ENCODE assay signal across 1 cellular context in genomic region chr6:32838114-32838958, GRCh38.
TF ChIP-seq lines count a peak whose summit lies in the region.

Gene TAP2, minus strand, starts transcription at chr6:32838739. Its CDS starts 506 bp downstream, at chr6:32838233.

TF ChIP-seq in K562, 482 proteins besides CTCF, POLR2A, EP300 and RAD21 (continued from another document and continues in another):
- no peak for TF ChIP-seq CHD7 (IDR thresholded peaks at IDR 0.05; ENCODE audit: low read depth, low read length)
- TF ChIP-seq ZBTB5 (IDR thresholded peaks at IDR 0.05), result no peak
- TF ChIP-seq NCOR1 (IDR thresholded peaks at IDR 0.05), result no peak
- no peak for TF ChIP-seq CREBBP (IDR thresholded peaks at IDR 0.05; ENCODE audit: low read depth, low read length)
- no peak; a peak in 1 of 4 replicates for TF ChIP-seq KDM4B (IDR thresholded peaks at IDR 0.05; ENCODE audit: borderline replicate concordance in 2 of 2, low read depth in 1 of 2)
- no peak for TF ChIP-seq PTBP1 (IDR thresholded peaks at IDR 0.05; ENCODE audit: low read depth, low read length)
- peak; percentile 49 for TF ChIP-seq SMAD4 (CRISPR knock-in tag; conservative IDR thresholded peaks at IDR 0.05)
- no peak for TF ChIP-seq HDGF (IDR thresholded peaks at IDR 0.05)
- TF ChIP-seq FOXO4 (CRISPR knock-in tag; IDR thresholded peaks at IDR 0.05), result no peak
- TF ChIP-seq ASH1L (IDR thresholded peaks at IDR 0.05; ENCODE audit: borderline replicate concordance, low read depth, partially characterized antibody), result no peak
- TF ChIP-seq ZNF57 (CRISPR knock-in tag; IDR thresholded peaks at IDR 0.05), result no peak
- TF ChIP-seq ZEB2 (IDR thresholded peaks at IDR 0.05), result no peak; the same call in 1 of the 2 replicates
- TF ChIP-seq NR0B1 (IDR thresholded peaks at IDR 0.05; ENCODE audit: partially characterized antibody), result no peak
- no peak for TF ChIP-seq ATF1 (CRISPR knock-in tag; IDR thresholded peaks at IDR 0.05)
- TF ChIP-seq ATF1 (tag; IDR thresholded peaks at IDR 0.05), result peak; percentile 67
- no peak for TF ChIP-seq PBX2 (CRISPR knock-in tag; IDR thresholded peaks at IDR 0.05; ENCODE audit: low read depth)
- 0 out of 2 replicates have a peak, but pooled peaks have one; percentile 7 for TF ChIP-seq PBX2 (tag; conservative IDR thresholded peaks at IDR 0.05; ENCODE audit: low read depth)
- peak; percentile 68 for TF ChIP-seq ZFX (CRISPR knock-in tag; IDR thresholded peaks at IDR 0.05)
- TF ChIP-seq ZNF280A (IDR thresholded peaks at IDR 0.05; ENCODE audit: low read depth, partially characterized antibody), result no peak
- TF ChIP-seq MAFF (IDR thresholded peaks at IDR 0.05; ENCODE audit: low read length), result no peak
- TF ChIP-seq NFE2L1 (tag; IDR thresholded peaks at IDR 0.05; ENCODE audit: borderline replicate concordance, low read depth), result no peak
- 0 out of 2 replicates have a peak, but pooled peaks have one; percentile 27 for TF ChIP-seq ZC3H11A (IDR thresholded peaks at IDR 0.05; ENCODE audit: low read depth, low read length)
- TF ChIP-seq CGGBP1 (CRISPR knock-in tag; IDR thresholded peaks at IDR 0.05), result no peak
- no peak for TF ChIP-seq POLR3A (IDR thresholded peaks at IDR 0.05; ENCODE audit: borderline replicate concordance, extremely low read depth, insufficient read depth, insufficient read length)
- TF ChIP-seq HMGN3 (IDR thresholded peaks at IDR 0.05; ENCODE audit: borderline replicate concordance, extremely low read depth, insufficient read length, low read depth, low read length), result peak; percentile 78
- TF ChIP-seq EGR1 (conservative IDR thresholded peaks at IDR 0.05), result no peak
- no peak for TF ChIP-seq NCOA4 (IDR thresholded peaks at IDR 0.05; ENCODE audit: partially characterized antibody)
- no peak for TF ChIP-seq HOXB6 (CRISPR knock-in tag; IDR thresholded peaks at IDR 0.05; ENCODE audit: borderline replicate concordance)
- no peak for TF ChIP-seq ETV6 (IDR thresholded peaks at IDR 0.05; ENCODE audit: borderline replicate concordance in 1 of 2, low read depth in 2 of 2, low read length in 1 of 2)
- TF ChIP-seq ETV6 (CRISPR knock-in tag; IDR thresholded peaks at IDR 0.05; ENCODE audit: borderline replicate concordance), result no peak
- no peak for TF ChIP-seq STAT5B (CRISPR knock-in tag; IDR thresholded peaks at IDR 0.05)
- TF ChIP-seq SMARCA4 (IDR thresholded peaks at IDR 0.05), result no peak
- TF ChIP-seq KLF13 (tag; IDR thresholded peaks at IDR 0.05; ENCODE audit: borderline replicate concordance, low read depth), result peak; percentile 51; the same call in 1 of the 2 replicates
- TF ChIP-seq MTA1 (IDR thresholded peaks at IDR 0.05; ENCODE audit: borderline replicate concordance), result no peak
- no peak for TF ChIP-seq ZNF253 (CRISPR knock-in tag; conservative IDR thresholded peaks at IDR 0.05)
- TF ChIP-seq ZFP1 (CRISPR knock-in tag; IDR thresholded peaks at IDR 0.05), result no peak
- no peak for TF ChIP-seq ZNF408 (CRISPR knock-in tag; IDR thresholded peaks at IDR 0.05; ENCODE audit: low read depth)
- TF ChIP-seq CREB3 (tag; conservative IDR thresholded peaks at IDR 0.05; ENCODE audit: low read depth), result no peak
- peak; percentile 87 for TF ChIP-seq XRCC5 (IDR thresholded peaks at IDR 0.05; ENCODE audit: low read depth, low read length)
- TF ChIP-seq NFE2 (IDR thresholded peaks at IDR 0.05; ENCODE audit: low read depth), result no peak
- no peak for TF ChIP-seq ELF4 (CRISPR knock-in tag; IDR thresholded peaks at IDR 0.05)
- TF ChIP-seq RBFOX2 (IDR thresholded peaks at IDR 0.05; ENCODE audit: low read depth, low read length), result peak; percentile 84
- TF ChIP-seq BHLHE40 (IDR thresholded peaks at IDR 0.05; ENCODE audit: low read length), result peak; percentile 28; the same call in 1 of the 2 replicates
- TF ChIP-seq KAT7 (CRISPR knock-in tag; IDR thresholded peaks at IDR 0.05; ENCODE audit: borderline replicate concordance), result no peak
